ENCODE assay signal across 20 cellular contexts in the genomic region with DNA sequence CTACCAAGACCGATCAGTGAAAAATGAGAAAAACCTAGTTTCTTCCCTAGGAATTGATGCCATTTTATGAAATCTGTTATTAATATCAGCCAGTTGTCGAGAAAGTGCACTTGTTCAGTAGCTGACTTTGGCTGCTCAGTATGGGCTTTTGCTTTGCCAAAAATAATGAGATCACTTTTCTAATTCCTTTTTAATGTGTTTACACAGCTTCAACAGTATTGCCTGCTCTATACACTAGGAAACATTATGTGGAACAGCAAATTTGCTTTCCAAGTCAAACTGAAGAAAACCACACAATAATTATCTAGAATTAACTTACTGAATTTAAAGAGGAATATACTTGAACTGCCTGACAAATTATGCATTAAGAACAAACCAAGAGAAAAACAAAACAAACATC. TPM values are rescaled to one million over a fixed set of nuclear protein-coding genes. Genes with fewer than 3 reads are reported as not detected.
DNase-seq lines count a peak whose midpoint lies in the region; ATAC-seq, FAIRE-seq and TF ChIP-seq lines count a peak whose summit lies in the region.
"Had no signal": no experiment of that assay in that cellular context is flagged by ENCODE, and none has a peak within 500 bp of the region (broad histone marks: within the 10 kb centered on the region; RNA-seq: fewer than 3 reads in every experiment).

No MANE protein-coding gene starts in this region.

- no peaks in the 10 kb centered on the region for H4K20me1 ChIP-seq in osteoblast (ENCODE audit: insufficient read depth, low read length)

- H3K27ac ChIP-seq in left ventricle myocardium inferior (replicated peaks) (no peak overlapping the region), thoracic aorta (peak overlapping the region; percentile 10 to 22), osteoblast (ENCODE audit: low read depth, low read length) (no peak overlapping the region)
- H3K27ac ChIP-seq: gastrocnemius medialis, SJCRH30 had no signal

- intact Hi-C loops in Right ventricle myocardium inferior (cut with DNase I) (no loop called here), left ventricle myocardium inferior (cut with micrococcal nuclease) (no loop called here)

- ATAC-seq in Right ventricle myocardium inferior (peak; percentile 53), thoracic aorta (ENCODE audit: insufficient number of reproducible peaks, low FRiP score, low read depth) (peak; percentile 55)
- ATAC-seq: GM12878, mucosa of descending colon had no signal

- no peak overlapping the region for H3K4me2 ChIP-seq in osteoblast (ENCODE audit: insufficient read depth, low read length)

- H2AFZ ChIP-seq in osteoblast (ENCODE audit: low read length) = no peak overlapping the region

- H3K27me3 ChIP-seq in left ventricle myocardium inferior (ENCODE audit: low read depth) = no peaks in the 10 kb centered on the region
- no peaks in the 10 kb centered on the region for H3K27me3 ChIP-seq in thoracic aorta (replicated peaks; ENCODE audit: insufficient read depth)
- no peaks in the 10 kb centered on the region for H3K27me3 ChIP-seq in osteoblast (ENCODE audit: insufficient read depth, low read length)
- H3K27me3 ChIP-seq: gastrocnemius medialis, SJCRH30 had no signal

- H3K4me1 ChIP-seq in left ventricle myocardium inferior = no peaks in the 10 kb centered on the region
- H3K4me1 ChIP-seq in thoracic aorta (ENCODE audit: control insufficient read depth in 1 of 2, low read depth in 2 of 2) = peaks cover 6 to 14% of the 10 kb centered on the region in 2 donors
- H3K4me1 ChIP-seq in osteoblast (ENCODE audit: insufficient read depth, low read length) = no peaks in the 10 kb centered on the region

- TF ChIP-seq CTCF in left ventricle myocardium inferior (IDR thresholded peaks at IDR 0.05; ENCODE audit: borderline replicate concordance) = no peak
- TF ChIP-seq CTCF in thoracic aorta (IDR thresholded peaks at IDR 0.05) = no peak
- TF ChIP-seq CTCF in osteoblast (IDR thresholded peaks at IDR 0.05; ENCODE audit: extremely low read depth, low read depth, low read length) = no peak

- H3K36me3 ChIP-seq in left ventricle myocardium inferior (no peaks in the 10 kb centered on the region), thoracic aorta (no peaks in the 10 kb centered on the region), osteoblast (ENCODE audit: insufficient read depth, low read length) (no peaks in the 10 kb centered on the region)
- H3K36me3 ChIP-seq: gastrocnemius medialis, SJCRH30 had no signal

- H3K4me3 ChIP-seq in left ventricle myocardium inferior (no peak overlapping the region), thoracic aorta (peak overlapping the region; percentile 26), osteoblast (ENCODE audit: insufficient read depth, low read length) (no peak overlapping the region)
- H3K4me3 ChIP-seq: gastrocnemius medialis, GM12878, mucosa of descending colon, SJCRH30 had no signal

- peak; percentile 37 for FAIRE-seq in endometrium (lab: Jason Lieb, UNC)
- FAIRE-seq: G401.6, GM12878 had no signal

- H3K79me2 ChIP-seq in osteoblast (ENCODE audit: insufficient read depth, low read length) = no peaks in the 10 kb centered on the region

- H3K9me3 ChIP-seq in left ventricle myocardium inferior (replicated peaks) (no peaks in the 10 kb centered on the region), thoracic aorta (no peaks in the 10 kb centered on the region), osteoblast (ENCODE audit: low read depth, low read length) (no peaks in the 10 kb centered on the region)
- H3K9me3 ChIP-seq: gastrocnemius medialis, mucosa of descending colon, SJCRH30 had no signal

- DNase-seq in Right ventricle myocardium inferior (ENCODE audit: missing footprints) (no peak), left ventricle myocardium inferior (no peak), NCI-H2196 treated with DMSO at 0.1 percent for 48 hours (lab: John Stamatoyannopoulos, UW; ENCODE audit: unreplicated experiment) (peak; percentile 11), thoracic aorta (ENCODE audit: low spot score) (no peak), osteoblast (ENCODE audit: insufficient read length, low spot score, missing footprints) (no peak), retina (no peak), nucleus accumbens (lab: John Stamatoyannopoulos, UW) (no peak)
- DNase-seq: activated effector memory CD4-positive, alpha-beta T cell treated with Interleukin-2 at 50 U/mL for 16 hours; amygdala; CD8-positive, alpha-beta memory T cell; gastrocnemius medialis; mucosa of descending colon; NCI-H345; SJCRH30; stimulated activated CD4-positive, alpha-beta T cell treated with anti-CD3 and anti-CD28 coated beads, Interleukin-2, amount 100 ng/mL, for 48 hours; substantia nigra; T1000 had no signal

RNA-seq across cellular contexts. Expression of gene SCUBE2, which starts 34.4 kb away (rescaled TPM):
- 1.3 TPM for total RNA-seq in Right ventricle myocardium inferior
- total RNA-seq in left ventricle myocardium inferior = 1.8 TPM
- total RNA-seq in thoracic aorta = 1 to 10 TPM; 1.2 to 3.9 TPM
- 1.8 and 2.7 TPM in 2 replicates for total RNA-seq in osteoblast

RNA-seq across cellular contexts. Expression of gene NRIP3, which starts 53.2 kb away (rescaled TPM):
- 0.76 TPM for total RNA-seq in Right ventricle myocardium inferior
- 1.9 TPM for total RNA-seq in left ventricle myocardium inferior
- 1 to 10 TPM; 2.1 to 5.3 TPM for total RNA-seq in thoracic aorta
- total RNA-seq in osteoblast = 6.2 and 6.8 TPM in 2 replicates

Comparison
In these comparisons a context has a peak if more than half of its experiments do, and no peak if none do; other contexts are left out.
1. H3K27ac ChIP-seq: peak in thoracic aorta (2 of 2); none in left ventricle myocardium inferior (single experiment) and osteoblast (single experiment).